Comparison of ENCODE assay signal across 10 cellular contexts in genomic region chrX:69151898-69152297, GRCh38. TPM values are rescaled to one million over a fixed set of nuclear protein-coding genes. Genes with fewer than 3 reads are reported as not detected.
A peak's percentile ranks its signal among the peaks of the same experiment; 100 is the strongest.
DNase-seq lines count a peak whose midpoint lies in the region; ATAC-seq and TF ChIP-seq lines count a peak whose summit lies in the region.
"Had no signal": no experiment of that assay in that cellular context is flagged by ENCODE, and none has a peak within 500 bp of the region (broad histone marks: within the 10 kb centered on the region; RNA-seq: fewer than 3 reads in every experiment).

No MANE protein-coding gene starts in this region.

- ATAC-seq in PC-3, result no peak
- ATAC-seq: GM23338 had no signal

- no peaks in the 10 kb centered on the region for H3K79me2 ChIP-seq in PC-3 (ENCODE audit: low read length)

- H3K4me1 ChIP-seq in PC-3 (ENCODE audit: insufficient read depth, low read length), result peaks cover 43% of the 10 kb centered on the region

- peak overlapping the region; percentile 40 for H3K4me2 ChIP-seq in PC-3 (ENCODE audit: low read length)
- H3K4me2 ChIP-seq: GM23338 had no signal

- no peaks in the 10 kb centered on the region for H3F3A ChIP-seq in PC-3 (ENCODE audit: low read length, unreplicated experiment)

- H3K27ac ChIP-seq in PC-3 (ENCODE audit: low read length) (peak overlapping the region; percentile 96), coronary artery (no peak overlapping the region)

- H3K27me3 ChIP-seq in PC-3 (ENCODE audit: low read length), result no peaks in the 10 kb centered on the region

- BruUV-seq in PC-3 (replicated peaks; lab: Mats Ljungman, UMichigan), result no TSS peak

- DNase-seq in PC-3 (no peak), coronary artery (ENCODE audit: low spot score) (peak; percentile 46), mesenteric fat pad (ENCODE audit: low spot score) (peak; percentile 59), ureter (ENCODE audit: low spot score) (peak; percentile 34), NCI-H2196 (lab: John Stamatoyannopoulos, UW; ENCODE audit: unreplicated experiment) (no peak), NCI-H1930 (lab: John Stamatoyannopoulos, UW) (no peak), SW480 (ENCODE audit: low spot score) (no peak)
- DNase-seq: CD4-positive, alpha-beta T cell; H7 had no signal

- no peak overlapping the region for H2AFZ ChIP-seq in PC-3 (ENCODE audit: low read length)
- H2AFZ ChIP-seq: GM23338 had no signal

- no peaks in the 10 kb centered on the region for H3K9me3 ChIP-seq in PC-3 (ENCODE audit: low read length)

- intact Hi-C loops in PC-3 (cut with micrococcal nuclease), result loop anchor here (5.0 to 10.0 kb wide), 3 partner anchors 70 to 325 kb away; partner anchors contain the start of gene EFNB1

- CTCF ChIA-PET in PC-3 (lab: Charles Lee), result no interaction called here

- H3K4me3 ChIP-seq in PC-3 (ENCODE audit: low read length) (no peak overlapping the region), coronary artery (no peak overlapping the region)
- H3K4me3 ChIP-seq: GM23338 had no signal

- H3K9me2 ChIP-seq in PC-3 (replicated peaks; ENCODE audit: low read length), result no peaks in the 10 kb centered on the region

- POLR2A ChIA-PET in PC-3 (lab: Charles Lee; ENCODE audit: unreplicated experiment), result no interaction called here

- no peaks in the 10 kb centered on the region for H3K36me3 ChIP-seq in PC-3 (ENCODE audit: low read depth, low read length)

- no peaks in the 10 kb centered on the region for H4K20me1 ChIP-seq in PC-3 (ENCODE audit: low read length)

- H3K9ac ChIP-seq in PC-3 (ENCODE audit: low read length), result peak overlapping the region; percentile 14; the same call in 1 of the 2 replicates

- TF ChIP-seq CTCF in PC-3 (conservative IDR thresholded peaks at IDR 0.05; ENCODE audit: low read depth, low read length) (no peak), coronary artery (IDR thresholded peaks at IDR 0.05) (no peak)

RNA-seq across cellular contexts. Expression of gene PJA1, which starts 13.4 kb away (rescaled TPM):
- 32.0 and 37.6 TPM in 2 replicates for total RNA-seq in PC-3 (2014; rRNA removed)
- total RNA-seq in mesenteric fat pad, result 57.6 TPM
- total RNA-seq in ureter, result 24.9 TPM

Comparison
In these comparisons a context has a peak if more than half of its experiments do, and no peak if none do; other contexts are left out.
1. DNase-seq: peak in coronary artery (single experiment), mesenteric fat pad (single experiment) and ureter (single experiment); none in PC-3 (single experiment), NCI-H2196 (single experiment), NCI-H1930 (0 of 2) and SW480 (single experiment).